10 cellular contexts compared by ENCODE assay signal in the genomic region with DNA sequence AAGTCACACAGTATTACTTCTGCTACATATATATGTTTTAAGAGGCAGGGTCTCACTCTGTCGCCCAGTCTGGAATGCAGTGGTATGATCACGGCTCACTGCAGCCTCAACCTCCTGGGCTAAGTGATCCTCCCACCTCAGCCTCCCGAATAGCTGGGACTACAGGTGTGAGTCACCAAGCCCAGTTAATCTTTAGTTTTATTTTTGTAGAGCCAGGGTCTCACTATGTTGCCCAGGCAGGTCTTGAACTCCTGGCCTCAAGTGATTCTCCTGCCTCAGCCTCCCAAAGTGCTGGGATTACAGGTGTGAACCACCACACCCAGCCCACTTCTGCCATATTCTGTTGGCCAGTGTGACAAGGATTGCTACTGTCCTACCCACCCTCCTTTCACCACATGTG. TPM values are rescaled to one million over a fixed set of nuclear protein-coding genes. Genes with fewer than 3 reads are reported as not detected.
DNase-seq lines count a peak whose midpoint lies in the region; ATAC-seq and TF ChIP-seq lines count a peak whose summit lies in the region.
"Not testable (repeated sequence)": the region's sequence is repeated elsewhere in the genome, so short reads cannot be mapped to it uniquely, and the experiment has no call there.
"Had no signal": no experiment of that assay in that cellular context is flagged by ENCODE, and none has a peak within 500 bp of the region (broad histone marks: within the 10 kb centered on the region; RNA-seq: fewer than 3 reads in every experiment).

No MANE protein-coding gene starts in this region.

- not testable (repeated sequence) for TF ChIP-seq POLR2A in adrenal gland (IDR thresholded peaks at IDR 0.05); gastrocnemius medialis (IDR thresholded peaks at IDR 0.05)

- not testable (repeated sequence) for H3K4me1 ChIP-seq in HEK293 (ENCODE audit: control insufficient read depth, insufficient read depth, low read length)
- H3K4me1 ChIP-seq in adrenal gland (replicated peaks in 1 of 2) (peaks cover 48 to 50% of the 10 kb centered on the region in 2 donors), gastrocnemius medialis (peaks cover 46 to 50% of the 10 kb centered on the region in 2 donors)

- not testable (repeated sequence) for H3K9me3 ChIP-seq in HEK293 (ENCODE audit: control insufficient read depth, insufficient read depth, low read depth, low read length); T-helper 17 cell (ENCODE audit: control insufficient read depth, low read length, poor library complexity, severe bottlenecking); adrenal gland (replicated peaks in 1 of 3); gastrocnemius medialis

- H3K36me3 ChIP-seq in HEK293 (ENCODE audit: control insufficient read depth in 2 of 2, insufficient read depth in 1 of 2, low read length in 2 of 2): peaks cover 0 to 37% of the 10 kb centered on the region in 2 experiments; a peak in 2 of 3 replicates
- H3K36me3 ChIP-seq in adrenal gland (replicated peaks in 1 of 2): peaks cover 0 to 47% of the 10 kb centered on the region in 2 donors
- peaks cover 0 to 36% of the 10 kb centered on the region in 2 donors for H3K36me3 ChIP-seq in gastrocnemius medialis

- H3K36me3 Mint-ChIP-seq in T-helper 17 cell (ENCODE audit: low read depth): not testable (repeated sequence)
- peaks cover 98% of the 10 kb centered on the region for H3K36me3 Mint-ChIP-seq in dendritic cell treated with granulocyte-macrophage colony-stimulating factor and Interleukin-4, amounts not matched to agents 40 ng/mL and 50 ng/mL, for 4 days (ENCODE audit: low read depth)
- H3K36me3 Mint-ChIP-seq in memory B cell: peaks cover 33% of the 10 kb centered on the region
- peaks cover 59 to 69% of the 10 kb centered on the region in 2 donors for H3K36me3 Mint-ChIP-seq in stimulated activated naive B cell treated with anti-CD40 and anti-IgM and Interleukin-4, amounts not matched to agents 10 μg/mL and 1 μg/mL and 100 μg/mL, for 72 hours

- not testable (repeated sequence) for H3K9me3 Mint-ChIP-seq in dendritic cell treated with granulocyte-macrophage colony-stimulating factor and Interleukin-4, amounts not matched to agents 40 ng/mL and 50 ng/mL, for 4 days; memory B cell; stimulated activated naive B cell treated with anti-CD40 and anti-IgM and Interleukin-4, amounts not matched to agents 10 μg/mL and 1 μg/mL and 100 μg/mL, for 72 hours

- H3K27ac ChIP-seq in HEK293 (ENCODE audit: extremely low read depth, low read depth, low read length): not testable (repeated sequence)
- H3K27ac ChIP-seq in adrenal gland: peak overlapping the region in 3 of 5 donors; percentile 10 to 86 (median 78)
- H3K27ac ChIP-seq in gastrocnemius medialis: peak overlapping the region; percentile 92 to 94 (median 93)

- H3K27ac Mint-ChIP-seq in T-helper 17 cell (peak overlapping the region; percentile 67), memory B cell (peak overlapping the region; percentile 80)
- H3K27ac Mint-ChIP-seq in dendritic cell treated with granulocyte-macrophage colony-stimulating factor and Interleukin-4, amounts not matched to agents 40 ng/mL and 50 ng/mL, for 4 days: peak overlapping the region; percentile 21
- H3K27ac Mint-ChIP-seq in stimulated activated naive B cell treated with anti-CD40 and anti-IgM and Interleukin-4, amounts not matched to agents 10 μg/mL and 1 μg/mL and 100 μg/mL, for 72 hours: peak overlapping the region; percentile 87

- not testable (repeated sequence) for ATAC-seq in T-helper 17 cell; memory B cell (ENCODE audit: low read depth); gastrocnemius medialis; stimulated activated naive B cell treated with anti-CD40 and anti-IgM and Interleukin-4, amounts not matched to agents 10 μg/mL and 1 μg/mL and 100 μg/mL, for 72 hours (replicated peaks)

- H3K4me3 Mint-ChIP-seq in T-helper 17 cell; dendritic cell treated with granulocyte-macrophage colony-stimulating factor and Interleukin-4, amounts not matched to agents 40 ng/mL and 50 ng/mL, for 4 days; memory B cell: not testable (repeated sequence)
- H3K4me3 Mint-ChIP-seq in stimulated activated naive B cell treated with anti-CD40 and anti-IgM and Interleukin-4, amounts not matched to agents 10 μg/mL and 1 μg/mL and 100 μg/mL, for 72 hours: peak overlapping the region in 1 of 2 donors; percentile 17

- H3K27me3 ChIP-seq in adrenal gland, gastrocnemius medialis: not testable (repeated sequence)

- CTCF ChIA-PET in HEK293 (lab: Yijun Ruan, JAX): interaction anchor here (0.5 to 0.6 kb wide), 2 partner anchors 9 to 260 kb away, joined by 3 to 4 read pairs; no protein-coding TSS in a partner anchor

- POLR2A ChIA-PET in HEK293 (lab: Yijun Ruan, JAX): not testable (repeated sequence)

- intact Hi-C loops in adrenal gland (cut with DNase I): loop anchor here in 1 of 2 donors (10.0 kb wide), 1 partner anchor 410 kb away; no protein-coding TSS in a partner anchor
- intact Hi-C loops in dendritic cell treated with granulocyte-macrophage colony-stimulating factor and Interleukin-4, amounts not matched to agents 40 ng/mL and 50 ng/mL, for 4 days (cut with micrococcal nuclease); gastrocnemius medialis (cut with DNase I; ENCODE audit: low total_unique reads): not testable (repeated sequence)

- not testable (repeated sequence) for H3K4me1 Mint-ChIP-seq in T-helper 17 cell
- H3K4me1 Mint-ChIP-seq in dendritic cell treated with granulocyte-macrophage colony-stimulating factor and Interleukin-4, amounts not matched to agents 40 ng/mL and 50 ng/mL, for 4 days (ENCODE audit: low read depth): peaks cover 84% of the 10 kb centered on the region
- H3K4me1 Mint-ChIP-seq in memory B cell: peaks cover 19% of the 10 kb centered on the region
- H3K4me1 Mint-ChIP-seq in stimulated activated naive B cell treated with anti-CD40 and anti-IgM and Interleukin-4, amounts not matched to agents 10 μg/mL and 1 μg/mL and 100 μg/mL, for 72 hours: peaks cover 31 to 38% of the 10 kb centered on the region in 2 donors

- H3K27me3 Mint-ChIP-seq in T-helper 17 cell; dendritic cell treated with granulocyte-macrophage colony-stimulating factor and Interleukin-4, amounts not matched to agents 40 ng/mL and 50 ng/mL, for 4 days; memory B cell; stimulated activated naive B cell treated with anti-CD40 and anti-IgM and Interleukin-4, amounts not matched to agents 10 μg/mL and 1 μg/mL and 100 μg/mL, for 72 hours: not testable (repeated sequence)

- WGBS in adrenal gland, 4 donors: 82 to 95% (median 92%) methylated on average over 2 to 3 of the region's 3 CpGs

- not testable (repeated sequence) for DNase-seq in T-helper 17 cell; adrenal gland; memory B cell (ENCODE audit: low spot score in 2 of 2); gastrocnemius medialis; stimulated activated naive B cell treated with anti-CD40 and anti-IgM and Interleukin-4, amounts not matched to agents 10 μg/mL and 1 μg/mL and 100 μg/mL, for 72 hours

- not testable (repeated sequence) for H3K4me3 ChIP-seq in HEK293 (ENCODE audit: low read depth, low read length); adrenal gland; gastrocnemius medialis

- in situ Hi-C loops in gastrocnemius medialis (cut with MboI; ENCODE audit: low sequenced_read_pairs in 4 of 4): not testable (repeated sequence)

- TF ChIP-seq CTCF in HEK293 (tag by site-specific recombination; IDR thresholded peaks at IDR 0.05); adrenal gland (IDR thresholded peaks at IDR 0.05); gastrocnemius medialis (IDR thresholded peaks at IDR 0.05 in 4 of 5, conservative IDR thresholded peaks at IDR 0.05 in 1 of 5): not testable (repeated sequence)

TF ChIP-seq in HEK293, 187 proteins besides CTCF, POLR2A, EP300 and RAD21:
- peak; percentile 67 for TF ChIP-seq ZNF121 (tag by site-specific recombination; IDR thresholded peaks at IDR 0.05)

RNA-seq across cellular contexts. Expression of gene DEXI, which starts 17.0 kb away (rescaled TPM):
- total RNA-seq in T-helper 17 cell (10 to 100 TPM; 14.2 to 15.1 TPM), adrenal gland (100 to 1,000 TPM in 5 of 8 donors, 10 to 100 TPM in 3; 91.9 to 303 (median 136) TPM), gastrocnemius medialis (100 to 1,000 TPM in 3 of 4 donors, 10 to 100 TPM in 1; 83.9 to 184 (median 127) TPM)
- polyA plus RNA-seq in adrenal gland: 10 to 100 TPM; 52.6 to 56.6 (median 54.3) TPM

RNA-seq across cellular contexts. Expression of gene CLEC16A, which starts 19.1 kb away (rescaled TPM):
- 10 to 100 TPM; 31.1 to 32.0 TPM for total RNA-seq in T-helper 17 cell
- 10 to 100 TPM; 22.5 to 37.2 (median 29.0) TPM for total RNA-seq in adrenal gland
- 10 to 100 TPM; 14.0 to 24.7 (median 21.6) TPM for polyA plus RNA-seq in adrenal gland
- 10 to 100 TPM; 24.5 to 33.0 (median 29.3) TPM for total RNA-seq in gastrocnemius medialis

RNA-seq across cellular contexts. Expression of gene CIITA, which starts 48.3 kb away (rescaled TPM):
- total RNA-seq in T-helper 17 cell (10 to 100 TPM in 1 of 2 donors, 1 to 10 TPM in 1; 9.7 to 25.3 TPM), adrenal gland (10 to 100 TPM in 7 of 8 donors, 1 to 10 TPM in 1; 6.5 to 48.1 (median 20.6) TPM), gastrocnemius medialis (1 to 10 TPM; 2.3 to 9.1 (median 5.1) TPM)
- polyA plus RNA-seq in adrenal gland: 10 to 100 TPM in 1 of 3 donors, 1 to 10 TPM in 2; 4.4 to 37.2 (median 7.9) TPM
- total RNA-seq: A673, GM23248, H7 had no signal

Comparison
In these comparisons a context has a peak if more than half of its experiments do, and no peak if none do; other contexts are left out.
1. H3K27ac Mint-ChIP-seq: peak in every context shown above with its lines; median percentile 87 in stimulated activated naive B cell treated with anti-CD40 and anti-IgM and Interleukin-4, amounts not matched to agents 10 μg/mL and 1 μg/mL and 100 μg/mL, for 72 hours; 80 in memory B cell; 67 in T-helper 17 cell; 21 in dendritic cell treated with granulocyte-macrophage colony-stimulating factor and Interleukin-4, amounts not matched to agents 40 ng/mL and 50 ng/mL, for 4 days.
2. RNA of gene DEXI, which starts 17.0 kb away (total RNA-seq): 91.9 to 303 TPM in adrenal gland and 83.9 to 184 TPM in gastrocnemius medialis; 14.2 to 15.1 TPM in T-helper 17 cell; every median in the first group is over 4 times any median in the second.